8 cellular contexts compared by ENCODE assay signal in genomic region chr19:32971012-32971595, GRCh38. TPM values are rescaled to one million over a fixed set of nuclear protein-coding genes. Genes with fewer than 3 reads are reported as not detected.
DNase-seq lines count a peak whose midpoint lies in the region; ATAC-seq and TF ChIP-seq lines count a peak whose summit lies in the region.

No MANE protein-coding gene starts in this region.

- H3K9ac ChIP-seq in DND-41 (ENCODE audit: low read depth, low read length) = peak overlapping the region; percentile 66
- peak overlapping the region; percentile 69 for H3K9ac ChIP-seq in OCI-LY1 (ENCODE audit: low read length)
- H3K9ac ChIP-seq in endodermal cell (ENCODE audit: extremely low read depth, low read length, poor library complexity, severe bottlenecking) = peak overlapping the region; percentile 63

- intact Hi-C loops in ovary (cut with DNase I) = loop anchor here in 1 of 4 donors (10.0 kb wide), 2 partner anchors 154 to 234 kb away; no protein-coding TSS in a partner anchor

- H4K20me1 ChIP-seq in DND-41 (ENCODE audit: insufficient read depth, low read length) = peaks cover 23% of the 10 kb centered on the region; the same call in 1 of the 2 replicates
- H4K20me1 ChIP-seq in OCI-LY1 (ENCODE audit: insufficient read depth, low read length) = no peaks in the 10 kb centered on the region

- H3K36me3 ChIP-seq in DND-41 (ENCODE audit: insufficient read depth, low read length) = peaks cover 33% of the 10 kb centered on the region
- H3K36me3 ChIP-seq in OCI-LY1 (ENCODE audit: insufficient read depth, low read length) = peaks cover 6% of the 10 kb centered on the region
- peaks cover 35% of the 10 kb centered on the region for H3K36me3 ChIP-seq in endodermal cell (ENCODE audit: control insufficient read depth, insufficient read depth, low read length)
- H3K36me3 ChIP-seq in ovary = no peaks in the 10 kb centered on the region

- 34 to 36% methylated on average over 20 to 21 of the region's 21 CpGs for WGBS in endodermal cell (ENCODE audit: insufficient coverage in 1 of 2, insufficient read length in 1 of 2), 2 experiments
- 10 to 12% (median 12%) methylated on average over 21 of the region's 21 CpGs for WGBS in ovary, 3 donors

- peak overlapping the region; percentile 97 for H3K4me3 Mint-ChIP-seq in endodermal cell

- no peaks in the 10 kb centered on the region for H3K9me3 Mint-ChIP-seq in endodermal cell

- ATAC-seq in DND-41 (ENCODE audit: insufficient read depth, low read depth) = no peak
- no peak for ATAC-seq in HG02870 (IDR thresholded peaks at IDR 0.05; ENCODE audit: unreplicated experiment)
- ATAC-seq in HG03135 (IDR thresholded peaks at IDR 0.05; ENCODE audit: unreplicated experiment) = no peak

- DNase-seq in DND-41 = no peak
- no peak for DNase-seq in endodermal cell
- DNase-seq in ovary = peak in 1 of 5 donors; percentile 25
- no peak for DNase-seq in ACHN
- DNase-seq in NCI-H2029 (lab: John Stamatoyannopoulos, UW) = no peak

- peak overlapping the region; percentile 99 for H3K4me2 ChIP-seq in DND-41 (ENCODE audit: insufficient read depth, low read length)
- peak overlapping the region; percentile 76 for H3K4me2 ChIP-seq in OCI-LY1 (ENCODE audit: low read length)

- no peaks in the 10 kb centered on the region for H3K27me3 Mint-ChIP-seq in endodermal cell (ENCODE audit: insufficient read depth)

- H3K27me3 ChIP-seq in DND-41 (ENCODE audit: insufficient read depth, low read length, poor library complexity) = no peaks in the 10 kb centered on the region
- H3K27me3 ChIP-seq in OCI-LY1 (ENCODE audit: insufficient read depth, low read length) = no peaks in the 10 kb centered on the region
- no peaks in the 10 kb centered on the region for H3K27me3 ChIP-seq in endodermal cell (ENCODE audit: control insufficient read depth, insufficient read depth, low read length, poor library complexity, severe bottlenecking)
- no peaks in the 10 kb centered on the region for H3K27me3 ChIP-seq in ovary

- no peak for TF ChIP-seq CTCF in DND-41 (IDR thresholded peaks at IDR 0.05; ENCODE audit: borderline replicate concordance, extremely low read depth, low read length, poor library complexity, severe bottlenecking)
- TF ChIP-seq CTCF in OCI-LY1 (IDR thresholded peaks at IDR 0.05; ENCODE audit: low read length) = no peak
- TF ChIP-seq CTCF in endodermal cell (conservative IDR thresholded peaks at IDR 0.05) = no peak
- TF ChIP-seq CTCF in ovary (IDR thresholded peaks at IDR 0.05) = no peak

- peaks cover 7% of the 10 kb centered on the region for H3K4me1 Mint-ChIP-seq in endodermal cell

- TF ChIP-seq EP300 in ovary (IDR thresholded peaks at IDR 0.05) = no peak

- peak overlapping the region; percentile 66 to 88; a peak in 3 of 4 replicates for H3K4me3 ChIP-seq in DND-41 (ENCODE audit: low read depth in 1 of 2, low read length in 2 of 2)
- peak overlapping the region; percentile 74 for H3K4me3 ChIP-seq in OCI-LY1 (ENCODE audit: low read depth, low read length, poor library complexity, severe bottlenecking)
- peak overlapping the region; percentile 95 for H3K4me3 ChIP-seq in endodermal cell (ENCODE audit: low read length)
- peak overlapping the region; percentile 96 for H3K4me3 ChIP-seq in ovary

- peak overlapping the region; percentile 64 for H3K27ac ChIP-seq in DND-41 (ENCODE audit: low read length)
- no peak overlapping the region for H3K27ac ChIP-seq in OCI-LY1 (ENCODE audit: low read depth, low read length, poor library complexity, severe bottlenecking)
- no peak overlapping the region for H3K27ac ChIP-seq in endodermal cell (ENCODE audit: low read depth, low read length)
- H3K27ac ChIP-seq in ovary = no peak overlapping the region

- H3K9me2 ChIP-seq in OCI-LY1 (ENCODE audit: low read depth, low read length) = no peaks in the 10 kb centered on the region

- H3F3A ChIP-seq in OCI-LY1 (ENCODE audit: insufficient read depth, low read length) = no peaks in the 10 kb centered on the region

- peaks cover 33% of the 10 kb centered on the region for H3K36me3 Mint-ChIP-seq in endodermal cell (ENCODE audit: low read depth)

- TF ChIP-seq POLR2A in ovary (IDR thresholded peaks at IDR 0.05) = no peak

- H3K4me1 ChIP-seq in DND-41 (ENCODE audit: insufficient read depth, low read length) (peaks cover 33% of the 10 kb centered on the region), OCI-LY1 (ENCODE audit: insufficient read depth, low read length, severe bottlenecking) (peaks cover 20% of the 10 kb centered on the region), endodermal cell (ENCODE audit: control insufficient read depth, insufficient read depth, low read length) (no peaks in the 10 kb centered on the region), ovary (ENCODE audit: insufficient read depth) (peaks cover 8% of the 10 kb centered on the region)

- in situ Hi-C loops in ACHN (cut with HindIII; ENCODE audit: low pct_ligation_motif_present, low pct_unique_long_range_greater_than_20kb, low sequenced_read_pairs) = no loop called here

- H3K27ac Mint-ChIP-seq in endodermal cell = peak overlapping the region; percentile 48

- H3K9me3 ChIP-seq in DND-41 (ENCODE audit: insufficient read depth, low read length, severe bottlenecking) = no peaks in the 10 kb centered on the region
- no peaks in the 10 kb centered on the region for H3K9me3 ChIP-seq in OCI-LY1 (ENCODE audit: low read length)
- H3K9me3 ChIP-seq in endodermal cell (ENCODE audit: control insufficient read depth, low read length) = no peaks in the 10 kb centered on the region
- H3K9me3 ChIP-seq in ovary = no peaks in the 10 kb centered on the region

- peak overlapping the region; percentile 84 for H2AFZ ChIP-seq in DND-41 (ENCODE audit: low read depth, low read length)
- H2AFZ ChIP-seq in OCI-LY1 (ENCODE audit: low read length) = no peak overlapping the region

- peaks cover 37% of the 10 kb centered on the region for H3K79me2 ChIP-seq in DND-41 (ENCODE audit: insufficient read depth, low read length)
- no peaks in the 10 kb centered on the region for H3K79me2 ChIP-seq in OCI-LY1 (ENCODE audit: insufficient read depth, low read length)

RNA-seq across cellular contexts. Expression of gene CEP89, which starts 0.7 kb away (rescaled TPM):
- total RNA-seq in endodermal cell (10 to 100 TPM; 35.6 to 40.4 TPM), ovary (10 to 100 TPM; 13.0 to 28.3 (median 24.5) TPM)
- 25.6 TPM for polyA plus RNA-seq in endodermal cell (2013, experiment 1 of 2)
- 26.5 TPM for polyA plus RNA-seq in endodermal cell (2013, experiment 2 of 2)
- polyA plus RNA-seq in ovary = 10 to 100 TPM; 15.5 to 22.2 TPM

RNA-seq across cellular contexts. Expression of gene FAAP24, which starts 0.9 kb away (rescaled TPM):
- total RNA-seq in endodermal cell (1 to 10 TPM; 4.6 to 5.4 TPM), ovary (1 to 10 TPM in 5 of 7 donors, under 1 TPM in 2; 0.57 to 2.7 (median 1.4) TPM)
- 3.8 TPM for polyA plus RNA-seq in endodermal cell (2013, experiment 1 of 2)
- polyA plus RNA-seq in endodermal cell (2013, experiment 2 of 2) = 5.6 TPM
- polyA plus RNA-seq in ovary = 1 to 10 TPM; 2.1 to 2.3 TPM
